In genomic region chr9:71567890-71568289, GRCh38 we compare ENCODE assay signal across 8 cellular contexts.
"Had no signal": no experiment of that assay in that cellular context is flagged by ENCODE, and none has a peak within 500 bp of the region (broad histone marks: within the 10 kb centered on the region; RNA-seq: fewer than 3 reads in every experiment).

No MANE protein-coding gene starts in this region.

- DNase-seq: IMR-90, KBM-7, KG1 had no signal

- H3K9ac ChIP-seq: KMS-11 had no signal

- H3K27ac Mint-ChIP-seq: IgD-negative memory B cell had no signal

- H3K4me2 ChIP-seq: KMS-11 had no signal

- H3K4me3 Mint-ChIP-seq: IgD-negative memory B cell had no signal

- ATAC-seq: HepG2 had no signal

- H3K36me3 Mint-ChIP-seq: IgD-negative memory B cell had no signal

- H3K27ac ChIP-seq: HL-60, KMS-11 had no signal

- FAIRE-seq: HepG2, HTR-8/SVneo had no signal

- H3K9me3 Mint-ChIP-seq: IgD-negative memory B cell had no signal
